8 cellular contexts compared by ENCODE assay signal in the genomic region with DNA sequence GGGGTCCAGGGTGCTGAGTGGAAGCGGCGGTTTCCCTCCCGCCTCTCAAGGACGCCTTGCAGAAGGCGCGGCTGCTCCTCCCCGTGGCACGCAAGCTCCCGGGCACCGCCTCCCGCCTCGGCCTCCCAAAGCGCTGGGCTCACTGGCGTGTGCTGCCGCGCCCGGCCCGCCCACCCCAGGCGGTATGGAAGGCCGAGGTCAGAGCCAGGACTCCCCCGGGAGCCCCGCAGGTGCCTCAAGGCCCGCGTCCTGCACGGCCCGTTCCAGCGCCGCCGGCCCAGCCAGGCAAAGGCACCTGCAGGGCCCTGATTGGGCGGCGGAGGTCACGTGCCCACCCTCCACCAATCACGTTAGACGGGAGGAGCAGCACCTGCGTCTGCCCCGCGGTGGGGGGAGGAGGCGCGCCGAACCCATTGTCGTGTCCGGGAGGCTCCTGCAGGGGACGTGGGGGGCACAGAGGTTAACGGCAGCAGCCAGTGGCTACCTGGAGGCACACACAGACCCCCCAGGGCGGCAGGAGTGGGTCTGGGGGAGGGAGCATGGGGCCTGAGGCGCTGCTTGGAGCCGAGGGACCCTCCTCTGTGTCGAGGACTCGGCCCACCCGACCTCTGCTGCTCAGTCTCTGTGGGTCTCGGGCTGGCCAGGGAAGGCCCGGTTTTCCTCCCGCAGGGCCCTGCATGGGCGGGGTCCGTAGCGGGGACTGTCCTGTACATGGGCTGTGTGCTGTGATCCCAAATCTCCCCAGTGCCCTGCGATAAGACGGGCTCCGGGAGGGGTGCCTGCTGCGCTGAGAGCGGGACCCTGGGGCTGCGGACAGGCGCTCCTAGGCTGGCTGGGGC. TPM values are rescaled to one million over a fixed set of nuclear protein-coding genes. Genes with fewer than 3 reads are reported as not detected.
A peak's percentile ranks its signal among the peaks of the same experiment; 100 is the strongest.
DNase-seq lines count a peak whose midpoint lies in the region; ATAC-seq and TF ChIP-seq lines count a peak whose summit lies in the region.

No MANE protein-coding gene starts in this region.

- H3K9ac ChIP-seq in endodermal cell (ENCODE audit: extremely low read depth, low read length, poor library complexity, severe bottlenecking), result peak overlapping the region; percentile 38

- H3K9me3 ChIP-seq in endodermal cell (ENCODE audit: control insufficient read depth, low read length) (no peaks in the 10 kb centered on the region), mesodermal cell (ENCODE audit: control insufficient read depth, low read length) (no peaks in the 10 kb centered on the region)

- WGBS in endodermal cell (ENCODE audit: insufficient coverage in 1 of 2, insufficient read length in 1 of 2), 2 experiments, result 7 to 19% methylated on average over 23 to 63 of the region's 63 CpGs
- 7 to 10% methylated on average over 46 to 56 of the region's 63 CpGs for WGBS in mesodermal cell (ENCODE audit: insufficient coverage in 2 of 2), 2 experiments

- peak; percentile 96 for ATAC-seq in GM19463 (IDR thresholded peaks at IDR 0.05; ENCODE audit: unreplicated experiment)
- ATAC-seq in activated CD8-positive, alpha-beta memory T cell treated with anti-CD3 and anti-CD28 coated beads, Interleukin-2, amount 10 ng/mL, durations not matched to agents 7 days and 5 days, result peak; percentile 97

- no peaks in the 10 kb centered on the region for H3K36me3 Mint-ChIP-seq in activated CD8-positive, alpha-beta memory T cell treated with anti-CD3 and anti-CD28 coated beads, Interleukin-2, amount 10 ng/mL, durations not matched to agents 7 days and 5 days
- no peaks in the 10 kb centered on the region for H3K36me3 Mint-ChIP-seq in endodermal cell (ENCODE audit: low read depth)

- no peaks in the 10 kb centered on the region for H3K27me3 ChIP-seq in endodermal cell (ENCODE audit: control insufficient read depth, insufficient read depth, low read length, poor library complexity, severe bottlenecking)

- peak overlapping the region; percentile 76 for H3K4me3 Mint-ChIP-seq in activated CD8-positive, alpha-beta memory T cell treated with anti-CD3 and anti-CD28 coated beads, Interleukin-2, amount 10 ng/mL, durations not matched to agents 7 days and 5 days
- H3K4me3 Mint-ChIP-seq in endodermal cell, result peak overlapping the region; percentile 73

- peak overlapping the region; percentile 84 for H3K27ac Mint-ChIP-seq in activated CD8-positive, alpha-beta memory T cell treated with anti-CD3 and anti-CD28 coated beads, Interleukin-2, amount 10 ng/mL, durations not matched to agents 7 days and 5 days
- peak overlapping the region; percentile 95 for H3K27ac Mint-ChIP-seq in endodermal cell

- no peaks in the 10 kb centered on the region for H3K27me3 Mint-ChIP-seq in activated CD8-positive, alpha-beta memory T cell treated with anti-CD3 and anti-CD28 coated beads, Interleukin-2, amount 10 ng/mL, durations not matched to agents 7 days and 5 days
- no peaks in the 10 kb centered on the region for H3K27me3 Mint-ChIP-seq in endodermal cell (ENCODE audit: insufficient read depth)

- H3K36me3 ChIP-seq in endodermal cell (ENCODE audit: control insufficient read depth, insufficient read depth, low read length) (no peaks in the 10 kb centered on the region), mesodermal cell (ENCODE audit: control insufficient read depth, insufficient read depth, low read length) (no peaks in the 10 kb centered on the region)

- peak; percentile 98 for DNase-seq in COLO668 (lab: John Stamatoyannopoulos, UW; ENCODE audit: unreplicated experiment)
- DNase-seq in HS-27A (ENCODE audit: low read depth), result peak; percentile 61
- DNase-seq in NK-92 (lab: John Stamatoyannopoulos, UW; ENCODE audit: unreplicated experiment), result peak; percentile 87
- DNase-seq in activated CD8-positive, alpha-beta memory T cell treated with anti-CD3 and anti-CD28 coated beads, Interleukin-2, amount 10 ng/mL, durations not matched to agents 7 days and 5 days, result peak; percentile 99
- DNase-seq in endodermal cell, result peak; percentile 98
- DNase-seq in stimulated activated CD8-positive, alpha-beta memory T cell treated with anti-CD3 and anti-CD28 coated beads, Interleukin-15, amount 100 ng/mL, for 24 hours (ENCODE audit: low read depth), result peak; percentile 83

- H3K27ac ChIP-seq in endodermal cell (ENCODE audit: low read depth, low read length), result peak overlapping the region; percentile 57
- no peak overlapping the region for H3K27ac ChIP-seq in mesodermal cell (ENCODE audit: low read depth, low read length, severe bottlenecking)

- H3K4me3 ChIP-seq in endodermal cell (ENCODE audit: low read length) (peak overlapping the region; percentile 76), mesodermal cell (ENCODE audit: extremely low read depth, insufficient read depth, low read length, poor library complexity, severe bottlenecking) (peak overlapping the region; percentile 34)

- H3K4me1 ChIP-seq in endodermal cell (ENCODE audit: control insufficient read depth, insufficient read depth, low read length) (peaks cover 3% of the 10 kb centered on the region), mesodermal cell (ENCODE audit: control insufficient read depth, insufficient read depth, low read length, poor library complexity, severe bottlenecking) (no peaks in the 10 kb centered on the region)

- H3K9me3 Mint-ChIP-seq in activated CD8-positive, alpha-beta memory T cell treated with anti-CD3 and anti-CD28 coated beads, Interleukin-2, amount 10 ng/mL, durations not matched to agents 7 days and 5 days (ENCODE audit: low read depth), result no peaks in the 10 kb centered on the region
- no peaks in the 10 kb centered on the region for H3K9me3 Mint-ChIP-seq in endodermal cell

- peak; percentile 39 for TF ChIP-seq CTCF in endodermal cell (conservative IDR thresholded peaks at IDR 0.05)

- peaks cover 9% of the 10 kb centered on the region for H3K4me1 Mint-ChIP-seq in activated CD8-positive, alpha-beta memory T cell treated with anti-CD3 and anti-CD28 coated beads, Interleukin-2, amount 10 ng/mL, durations not matched to agents 7 days and 5 days
- peaks cover 8% of the 10 kb centered on the region for H3K4me1 Mint-ChIP-seq in endodermal cell

- CTCF ChIA-PET in activated CD8-positive, alpha-beta memory T cell treated with anti-CD3 and anti-CD28 coated beads, Interleukin-2, amount 10 ng/mL, durations not matched to agents 7 days and 5 days (lab: Charles Lee), result interaction anchor here (0.9 to 7.3 kb wide), 6 partner anchors 25 to 108 kb away, joined by 3 to 183 read pairs (median 6); partner anchors contain the start of genes AJM1, FUT7 and PAXX

RNA-seq across cellular contexts. Expression of gene LCN12, which starts 2.0 kb away (rescaled TPM):
- 1 to 10 TPM in 1 of 2 experiments, under 1 TPM in 1; 0.68 to 1.2 TPM for total RNA-seq in activated CD8-positive, alpha-beta memory T cell treated with anti-CD3 and anti-CD28 coated beads, Interleukin-2, amount 10 ng/mL, durations not matched to agents 7 days and 5 days
- total RNA-seq in endodermal cell, result 1 to 10 TPM; 2.1 to 4.4 TPM
- 0.85 TPM for polyA plus RNA-seq in endodermal cell (2013, experiment 1 of 2)
- polyA plus RNA-seq in endodermal cell (2013, experiment 2 of 2), result 0.41 TPM
- polyA plus RNA-seq in mesodermal cell (2013, experiment 1 of 2), result not detected
- polyA plus RNA-seq in mesodermal cell (2013, experiment 2 of 2), result not detected

RNA-seq across cellular contexts. Expression of gene C8G, which starts 5.0 kb away (rescaled TPM):
- 1 to 10 TPM in 1 of 2 experiments, not detected in 1; 1.7 TPM for total RNA-seq in activated CD8-positive, alpha-beta memory T cell treated with anti-CD3 and anti-CD28 coated beads, Interleukin-2, amount 10 ng/mL, durations not matched to agents 7 days and 5 days
- 1 to 10 TPM; 1.2 to 1.6 TPM for total RNA-seq in endodermal cell
- polyA plus RNA-seq in endodermal cell (2013, experiment 1 of 2), result not detected
- not detected for polyA plus RNA-seq in endodermal cell (2013, experiment 2 of 2)
- polyA plus RNA-seq in mesodermal cell (2013, experiment 1 of 2), result 1.1 TPM
- not detected for polyA plus RNA-seq in mesodermal cell (2013, experiment 2 of 2)

RNA-seq across cellular contexts. Expression of gene FBXW5, which starts 5.5 kb away (rescaled TPM):
- total RNA-seq in activated CD8-positive, alpha-beta memory T cell treated with anti-CD3 and anti-CD28 coated beads, Interleukin-2, amount 10 ng/mL, durations not matched to agents 7 days and 5 days, result 100 to 1,000 TPM; 106 to 107 TPM
- 10 to 100 TPM; 64.2 to 76.5 TPM for total RNA-seq in endodermal cell
- 50.4 TPM for polyA plus RNA-seq in endodermal cell (2013, experiment 1 of 2)
- polyA plus RNA-seq in endodermal cell (2013, experiment 2 of 2), result 46.9 TPM
- polyA plus RNA-seq in mesodermal cell (2013, experiment 1 of 2), result 65.1 TPM
- polyA plus RNA-seq in mesodermal cell (2013, experiment 2 of 2), result 57.7 TPM

RNA-seq across cellular contexts. Expression of gene PTGDS, which starts 27.3 kb away (rescaled TPM):
- 1 to 10 TPM; 1.2 to 3.2 TPM for total RNA-seq in activated CD8-positive, alpha-beta memory T cell treated with anti-CD3 and anti-CD28 coated beads, Interleukin-2, amount 10 ng/mL, durations not matched to agents 7 days and 5 days
- total RNA-seq in endodermal cell, result 10 to 100 TPM; 13.8 to 22.1 TPM
- polyA plus RNA-seq in endodermal cell (2013, experiment 1 of 2), result 2.4 TPM
- 2.3 TPM for polyA plus RNA-seq in endodermal cell (2013, experiment 2 of 2)
- 3.3 TPM for polyA plus RNA-seq in mesodermal cell (2013, experiment 1 of 2)
- polyA plus RNA-seq in mesodermal cell (2013, experiment 2 of 2), result 1.4 TPM

RNA-seq across cellular contexts. Expression of gene LCNL1, which starts 32.8 kb away (rescaled TPM):
- total RNA-seq in activated CD8-positive, alpha-beta memory T cell treated with anti-CD3 and anti-CD28 coated beads, Interleukin-2, amount 10 ng/mL, durations not matched to agents 7 days and 5 days, result under 1 TPM in 1 of 2 experiments, not detected in 1; 0.09 TPM
- 1 to 10 TPM; 1.4 to 2.2 TPM for total RNA-seq in endodermal cell
- 0.39 TPM for polyA plus RNA-seq in endodermal cell (2013, experiment 1 of 2)
- polyA plus RNA-seq in endodermal cell (2013, experiment 2 of 2), result 0.29 TPM
- 0.77 TPM for polyA plus RNA-seq in mesodermal cell (2013, experiment 1 of 2)
- 0.15 TPM for polyA plus RNA-seq in mesodermal cell (2013, experiment 2 of 2)
